8 cellular contexts compared by ENCODE assay signal in the genomic region with DNA sequence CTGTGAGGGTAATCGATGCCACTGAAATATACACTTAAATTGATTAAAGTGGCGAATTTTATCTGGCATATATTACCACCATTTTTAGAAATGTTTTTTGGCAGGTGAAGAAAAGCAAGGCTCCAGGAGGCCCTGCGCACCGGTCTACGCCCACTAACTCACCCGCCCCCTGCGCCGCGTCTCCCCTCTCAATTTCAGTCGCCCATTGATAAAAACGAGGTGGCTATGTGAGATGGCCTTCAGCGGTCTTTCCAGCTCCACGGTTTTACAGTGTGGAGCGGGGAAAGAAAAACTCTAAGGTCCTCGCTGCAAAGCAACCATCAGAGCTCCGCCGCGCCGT. TPM values are rescaled to one million over a fixed set of nuclear protein-coding genes. Genes with fewer than 3 reads are reported as not detected.
DNase-seq lines count a peak whose midpoint lies in the region; ATAC-seq, FAIRE-seq and TF ChIP-seq lines count a peak whose summit lies in the region.

No MANE protein-coding gene starts in this region.

- no peak for FAIRE-seq in bronchial epithelial cell (lab: Jason Lieb, UNC)

- peaks cover 26% of the 10 kb centered on the region for H3K4me1 Mint-ChIP-seq in activated T-cell treated with anti-CD3 and anti-CD28 coated beads, Interleukin-2, amount 50 U/mL, for 72 hours (ENCODE audit: low read depth)

- H3K4me1 ChIP-seq in mononuclear cell (ENCODE audit: insufficient read depth, low read length) = peaks cover 14% of the 10 kb centered on the region

- TF ChIP-seq CTCF in bronchial epithelial cell (IDR thresholded peaks at IDR 0.05; ENCODE audit: insufficient read depth, low read length, severe bottlenecking) (no peak), GM10248 (IDR thresholded peaks at IDR 0.05; ENCODE audit: control extremely low read depth, extremely low read depth, low read depth, missing control alignments) (no peak)

- no peaks in the 10 kb centered on the region for H3K27me3 ChIP-seq in bronchial epithelial cell (ENCODE audit: control insufficient read depth, insufficient read depth, low read length)
- H3K27me3 ChIP-seq in mononuclear cell (ENCODE audit: insufficient read depth, low read length) = no peaks in the 10 kb centered on the region

- POLR2A ChIA-PET in GM10248 (lab: Yijun Ruan, JAX) = interaction anchor here (1.0 kb wide), 1 partner anchor 15 kb away, joined by 4 read pairs; no protein-coding TSS in a partner anchor

- DNase-seq in activated T-cell treated with anti-CD3 and anti-CD28 coated beads, Interleukin-2, amount 50 U/mL, for 72 hours = no peak
- DNase-seq in activated T-cell treated with anti-CD3 and anti-CD28 coated beads, Interleukin-2, amount 50 U/mL, for 48 hours = no peak
- no peak for DNase-seq in bronchial epithelial cell (ENCODE audit: low read depth)
- DNase-seq in CD1c-positive myeloid dendritic cell (ENCODE audit: extremely low spot score) = no peak
- no peak for DNase-seq in DMS 273 (lab: John Stamatoyannopoulos, UW; ENCODE audit: unreplicated experiment)
- no peak for DNase-seq in GM10248 (ENCODE audit: extremely low spot score)

- peak; percentile 47 to 49 for ATAC-seq in activated T-cell treated with anti-CD3 and anti-CD28 coated beads, Interleukin-2, amount 50 U/mL, for 72 hours (replicated peaks in 1 of 2)
- peak; percentile 27 for ATAC-seq in HG03521 (IDR thresholded peaks at IDR 0.05; ENCODE audit: unreplicated experiment)

- H3K4me3 Mint-ChIP-seq in activated T-cell treated with anti-CD3 and anti-CD28 coated beads, Interleukin-2, amount 50 U/mL, for 72 hours = peak overlapping the region; percentile 89 to 91

- no peaks in the 10 kb centered on the region for H3K9me3 Mint-ChIP-seq in activated T-cell treated with anti-CD3 and anti-CD28 coated beads, Interleukin-2, amount 50 U/mL, for 72 hours

- CTCF ChIA-PET in GM10248 (lab: Yijun Ruan, JAX) = interaction anchor here (0.7 to 1.2 kb wide), 2 partner anchors 9 to 41 kb away, joined by 3 read pairs; no protein-coding TSS in a partner anchor

- H3K27me3 Mint-ChIP-seq in activated T-cell treated with anti-CD3 and anti-CD28 coated beads, Interleukin-2, amount 50 U/mL, for 72 hours (ENCODE audit: low read depth) = peaks cover 31% of the 10 kb centered on the region

- no peaks in the 10 kb centered on the region for H3K9me3 ChIP-seq in mononuclear cell (ENCODE audit: low read depth, low read length)

- no peaks in the 10 kb centered on the region for H3K36me3 Mint-ChIP-seq in activated T-cell treated with anti-CD3 and anti-CD28 coated beads, Interleukin-2, amount 50 U/mL, for 72 hours (ENCODE audit: insufficient read depth in 2 of 2)

- H3K27ac Mint-ChIP-seq in activated T-cell treated with anti-CD3 and anti-CD28 coated beads, Interleukin-2, amount 50 U/mL, for 72 hours = no peak overlapping the region

- H3K4me3 ChIP-seq in bronchial epithelial cell (ENCODE audit: low read depth, low read length) (peak overlapping the region; percentile 51), mononuclear cell (ENCODE audit: low read length) (peak overlapping the region; percentile 47)

- no peaks in the 10 kb centered on the region for H3K36me3 ChIP-seq in bronchial epithelial cell (ENCODE audit: control insufficient read depth, insufficient read depth, low read length)

RNA-seq across cellular contexts. Expression of gene AQP11, which starts 0.6 kb away (rescaled TPM):
- under 1 TPM; 0.22 to 0.69 TPM for total RNA-seq in activated T-cell treated with anti-CD3 and anti-CD28 coated beads, Interleukin-2, amount 50 U/mL, for 72 hours
- total RNA-seq in bronchial epithelial cell = 0.26 and 0.53 TPM in 2 replicates
- total RNA-seq in mononuclear cell = 0.10 TPM

RNA-seq across cellular contexts. Expression of gene CLNS1A, which starts 48.4 kb away (rescaled TPM):
- total RNA-seq in activated T-cell treated with anti-CD3 and anti-CD28 coated beads, Interleukin-2, amount 50 U/mL, for 72 hours = 100 to 1,000 TPM; 162 to 174 TPM
- total RNA-seq in bronchial epithelial cell (184 and 221 TPM in 2 replicates), mononuclear cell (135 TPM)
